In genomic region chr5:54525692-54526091, GRCh38 we compare ENCODE assay signal across 19 cellular contexts. TPM values are rescaled to one million over a fixed set of nuclear protein-coding genes. Genes with fewer than 3 reads are reported as not detected.
DNase-seq lines count a peak whose midpoint lies in the region; ATAC-seq and TF ChIP-seq lines count a peak whose summit lies in the region.
"Had no signal": no experiment of that assay in that cellular context is flagged by ENCODE, and none has a peak within 500 bp of the region (broad histone marks: within the 10 kb centered on the region; RNA-seq: fewer than 3 reads in every experiment).

No MANE protein-coding gene starts in this region.

- ATAC-seq in GM21528 (IDR thresholded peaks at IDR 0.05; ENCODE audit: low FRiP score, unreplicated experiment) (no peak), GM19467 (IDR thresholded peaks at IDR 0.05; ENCODE audit: unreplicated experiment) (no peak), left cardiac atrium (no peak)
- ATAC-seq: GM23338 had no signal

- intact Hi-C loops in ascending aorta (cut with DNase I): no loop called here
- intact Hi-C loops in thyroid gland (cut with DNase I): no loop called here
- intact Hi-C loops in left cardiac atrium (cut with DNase I): no loop called here

- TF ChIP-seq CTCF in HEK293 (tag by site-specific recombination; IDR thresholded peaks at IDR 0.05): no peak
- TF ChIP-seq CTCF in ascending aorta (IDR thresholded peaks at IDR 0.05): no peak
- no peak for TF ChIP-seq CTCF in hepatocyte (IDR thresholded peaks at IDR 0.05; ENCODE audit: poor library complexity)
- TF ChIP-seq CTCF in thyroid gland (IDR thresholded peaks at IDR 0.05): no peak

- H3K9me2 ChIP-seq in hepatocyte (replicated peaks; ENCODE audit: insufficient read depth): no peaks in the 10 kb centered on the region

- H3K4me1 ChIP-seq in HEK293 (ENCODE audit: control insufficient read depth, insufficient read depth, low read length): peaks cover 17% of the 10 kb centered on the region; the same call in 1 of the 2 replicates
- H3K4me1 ChIP-seq in ascending aorta: peaks cover 2 to 59% of the 10 kb centered on the region in 2 donors
- peaks cover 15% of the 10 kb centered on the region for H3K4me1 ChIP-seq in hepatocyte (ENCODE audit: insufficient read depth)
- H3K4me1 ChIP-seq in thyroid gland: peaks cover 80 to 85% of the 10 kb centered on the region in 2 donors

- H3K79me2 ChIP-seq in hepatocyte: peaks cover 100% of the 10 kb centered on the region

- H3K9me3 ChIP-seq in HEK293 (ENCODE audit: control insufficient read depth, insufficient read depth, low read depth, low read length) (no peaks in the 10 kb centered on the region), ascending aorta (no peaks in the 10 kb centered on the region), hepatocyte (ENCODE audit: low read depth) (no peaks in the 10 kb centered on the region), thyroid gland (no peaks in the 10 kb centered on the region)

- no peak for TF ChIP-seq POLR2A in thyroid gland (IDR thresholded peaks at IDR 0.05)

- H2AFZ ChIP-seq in hepatocyte: no peak overlapping the region
- H2AFZ ChIP-seq: GM23338 had no signal

- H3K36me3 ChIP-seq in HEK293 (ENCODE audit: control insufficient read depth in 2 of 2, insufficient read depth in 1 of 2, low read length in 2 of 2) (peaks cover 0 to 4% of the 10 kb centered on the region in 2 experiments; a peak in 1 of 3 replicates), ascending aorta (peaks cover 0 to 9% of the 10 kb centered on the region in 2 donors), hepatocyte (replicated peaks; ENCODE audit: insufficient read depth, low read depth) (no peaks in the 10 kb centered on the region), thyroid gland (no peaks in the 10 kb centered on the region)

- 46% methylated on average over 6 of the region's 6 CpGs for WGBS in hepatocyte (ENCODE audit: low lambda C conversion rate, missing lambda C conversion rate)
- WGBS in thyroid gland, 2 donors: 72 to 74% methylated on average over 6 of the region's 6 CpGs

- peak overlapping the region; percentile 78 for H3K4me2 ChIP-seq in hepatocyte
- H3K4me2 ChIP-seq: GM23338 had no signal

- DNase-seq in ascending aorta (ENCODE audit: low spot score in 2 of 2) (no peak), hepatocyte (ENCODE audit: low spot score) (no peak), thyroid gland (no peak), NCI-H1436 treated with DMSO at 0.1 percent for 48 hours (lab: John Stamatoyannopoulos, UW) (no peak), left cardiac atrium (no peak)
- DNase-seq: ACHN, Calu3, GF-D8, HCEC 1CT, Kasumi-1, MM.1S, NCI-H1092, NCI-H2107, NCI-H524, NCI-H82 had no signal

- H3K4me3 ChIP-seq in HEK293 (ENCODE audit: low read depth, low read length): no peak overlapping the region
- peak overlapping the region; percentile 93 to 96 for H3K4me3 ChIP-seq in ascending aorta
- no peak overlapping the region for H3K4me3 ChIP-seq in hepatocyte
- H3K4me3 ChIP-seq in thyroid gland (replicated peaks in 1 of 3): no peak overlapping the region
- H3K4me3 ChIP-seq: GM23338 had no signal

- POLR2A ChIA-PET in HEK293 (lab: Yijun Ruan, JAX): no interaction called here

- no peak overlapping the region for H3K27ac ChIP-seq in HEK293 (ENCODE audit: extremely low read depth, low read depth, low read length)
- peak overlapping the region; percentile 95 to 97 for H3K27ac ChIP-seq in ascending aorta
- H3K27ac ChIP-seq in hepatocyte: peak overlapping the region; percentile 48
- H3K27ac ChIP-seq in thyroid gland: peak overlapping the region in 2 of 3 donors; percentile 70 to 79

- CTCF ChIA-PET in HEK293 (lab: Yijun Ruan, JAX): interaction anchor here (0.7 to 2.8 kb wide), 5 partner anchors 244 to 1225 kb away, joined by 3 to 9 read pairs (median 3); no protein-coding TSS in a partner anchor

- H3K27me3 ChIP-seq in ascending aorta (no peaks in the 10 kb centered on the region), hepatocyte (no peaks in the 10 kb centered on the region), thyroid gland (no peaks in the 10 kb centered on the region)

- peaks cover 44% of the 10 kb centered on the region for H4K20me1 ChIP-seq in hepatocyte (ENCODE audit: insufficient read depth, poor library complexity, severe bottlenecking)

TF ChIP-seq in HEK293, 187 proteins besides CTCF, POLR2A, EP300 and RAD21:
- no peak for TF ChIP-seq ZNF639 (tag by site-specific recombination; IDR thresholded peaks at IDR 0.05)
- peak; percentile 90 for TF ChIP-seq ZNF10 (tag by site-specific recombination; IDR thresholded peaks at IDR 0.05)
TF ChIP-seq in HEK293: peak in this region for 1.

RNA-seq across cellular contexts. Expression of gene SNX18, which starts 8.1 kb away (rescaled TPM):
- total RNA-seq in ascending aorta (200 TPM), hepatocyte (28.6 and 33.0 TPM in 2 replicates), thyroid gland (10 to 100 TPM; 50.4 to 89.4 (median 72.8) TPM), left cardiac atrium (10 to 100 TPM; 15.1 to 15.4 TPM)
- 5.6 and 6.5 TPM in 2 replicates for polyA plus RNA-seq in hepatocyte

Comparison
In these comparisons a context has a peak if more than half of its experiments do, and no peak if none do; other contexts are left out.
1. H3K4me3 ChIP-seq: peak in ascending aorta (2 of 2); none in HEK293 (single experiment), hepatocyte (single experiment) and thyroid gland (0 of 3).